Comparison of ENCODE assay signal across 8 cellular contexts in genomic region chr2:163191372-163191771, GRCh38.
DNase-seq lines count a peak whose midpoint lies in the region; ATAC-seq and TF ChIP-seq lines count a peak whose summit lies in the region.

No MANE protein-coding gene starts in this region.

- no peaks in the 10 kb centered on the region for H3K79me2 ChIP-seq in Loucy (ENCODE audit: insufficient read depth, low read length)

- no peaks in the 10 kb centered on the region for H3F3A ChIP-seq in Loucy (ENCODE audit: low read depth)

- no peaks in the 10 kb centered on the region for H3K9me3 ChIP-seq in Loucy (ENCODE audit: insufficient read depth, low read depth, low read length)
- no peaks in the 10 kb centered on the region for H3K9me3 ChIP-seq in adipocyte (ENCODE audit: control insufficient read depth, low read length)

- no peaks in the 10 kb centered on the region for H3K9me2 ChIP-seq in Loucy (replicated peaks; ENCODE audit: low read depth, low read length)

- no peak overlapping the region for H2AFZ ChIP-seq in Loucy (ENCODE audit: low read length)

- H3K36me3 ChIP-seq in Loucy (ENCODE audit: insufficient read depth, low read length) (no peaks in the 10 kb centered on the region), adipocyte (ENCODE audit: control insufficient read depth, insufficient read depth, low read length, severe bottlenecking) (no peaks in the 10 kb centered on the region)

- TF ChIP-seq CTCF in AG09309 (IDR thresholded peaks at IDR 0.05; ENCODE audit: control insufficient read depth, insufficient read depth, low read depth, low read length, missing control alignments) (peak; percentile 68), Loucy (conservative IDR thresholded peaks at IDR 0.05; ENCODE audit: low read length) (peak; percentile 75)

- H3K9me3 Mint-ChIP-seq in activated naive CD4-positive, alpha-beta T cell treated with anti-CD3 and anti-CD28 coated beads, Interleukin-2, amount 50 U/mL, for 72 hours = peaks cover 0 to 3% of the 10 kb centered on the region in 2 donors

- H4K20me1 ChIP-seq in Loucy (ENCODE audit: insufficient read depth, low read length, poor library complexity, severe bottlenecking) = no peaks in the 10 kb centered on the region

- ATAC-seq in GM18498 (IDR thresholded peaks at IDR 0.05; ENCODE audit: unreplicated experiment) = peak; percentile 51
- no peak for ATAC-seq in activated naive CD4-positive, alpha-beta T cell treated with anti-CD3 and anti-CD28 coated beads, Interleukin-2, amount 50 U/mL, for 72 hours

- H3K27me3 ChIP-seq in Loucy (ENCODE audit: insufficient read depth, low read length, poor library complexity, severe bottlenecking) (no peaks in the 10 kb centered on the region), adipocyte (replicated peaks; ENCODE audit: control insufficient read depth, insufficient read depth, low read length) (no peaks in the 10 kb centered on the region)

- H3K9ac ChIP-seq in Loucy (ENCODE audit: low read depth, low read length, poor library complexity, severe bottlenecking) (no peak overlapping the region), adipocyte (ENCODE audit: low read length) (no peak overlapping the region)

- no peaks in the 10 kb centered on the region for H3K36me3 Mint-ChIP-seq in activated naive CD4-positive, alpha-beta T cell treated with anti-CD3 and anti-CD28 coated beads, Interleukin-2, amount 50 U/mL, for 72 hours

- no peaks in the 10 kb centered on the region for H3K4me1 ChIP-seq in Loucy (ENCODE audit: insufficient read depth, low read length, poor library complexity, severe bottlenecking)
- H3K4me1 ChIP-seq in adipocyte (ENCODE audit: control insufficient read depth, insufficient read depth, low read length) = no peaks in the 10 kb centered on the region

- H3K4me3 ChIP-seq in AG09309 (ENCODE audit: control insufficient read depth, low read depth, low read length) = no peak overlapping the region
- H3K4me3 ChIP-seq in Loucy (ENCODE audit: low read length, poor library complexity, severe bottlenecking) = no peak overlapping the region
- no peak overlapping the region for H3K4me3 ChIP-seq in adipocyte (ENCODE audit: low read length)

- H3K4me2 ChIP-seq in Loucy (ENCODE audit: low read depth, low read length, poor library complexity, severe bottlenecking) = no peak overlapping the region

- DNase-seq in AG09309 (ENCODE audit: low read depth) (peak; percentile 39), adipocyte (ENCODE audit: low read depth) (peak; percentile 83), kidney tubule cell (ENCODE audit: low spot score) (peak; percentile 53), NCI-H187 (lab: John Stamatoyannopoulos, UW) (no peak), cerebellar nuclear complex (lab: John Stamatoyannopoulos, UW) (no peak)
- no peak for DNase-seq in activated naive CD4-positive, alpha-beta T cell treated with anti-CD3 and anti-CD28 coated beads, Interleukin-2, amount 50 U/mL, for 72 hours (ENCODE audit: low spot score in 2 of 2)

- H3K27ac Mint-ChIP-seq in activated naive CD4-positive, alpha-beta T cell treated with anti-CD3 and anti-CD28 coated beads, Interleukin-2, amount 50 U/mL, for 72 hours = no peak overlapping the region

Comparison
In these comparisons a context has a peak if more than half of its experiments do, and no peak if none do; other contexts are left out.
1. DNase-seq: peak in AG09309 (single experiment), adipocyte (single experiment) and kidney tubule cell (single experiment); none in NCI-H187 (0 of 2), cerebellar nuclear complex (0 of 2) and activated naive CD4-positive, alpha-beta T cell treated with anti-CD3 and anti-CD28 coated beads, Interleukin-2, amount 50 U/mL, for 72 hours (0 of 2).